ENCODE assay signal across 2 cellular contexts in the genomic region with DNA sequence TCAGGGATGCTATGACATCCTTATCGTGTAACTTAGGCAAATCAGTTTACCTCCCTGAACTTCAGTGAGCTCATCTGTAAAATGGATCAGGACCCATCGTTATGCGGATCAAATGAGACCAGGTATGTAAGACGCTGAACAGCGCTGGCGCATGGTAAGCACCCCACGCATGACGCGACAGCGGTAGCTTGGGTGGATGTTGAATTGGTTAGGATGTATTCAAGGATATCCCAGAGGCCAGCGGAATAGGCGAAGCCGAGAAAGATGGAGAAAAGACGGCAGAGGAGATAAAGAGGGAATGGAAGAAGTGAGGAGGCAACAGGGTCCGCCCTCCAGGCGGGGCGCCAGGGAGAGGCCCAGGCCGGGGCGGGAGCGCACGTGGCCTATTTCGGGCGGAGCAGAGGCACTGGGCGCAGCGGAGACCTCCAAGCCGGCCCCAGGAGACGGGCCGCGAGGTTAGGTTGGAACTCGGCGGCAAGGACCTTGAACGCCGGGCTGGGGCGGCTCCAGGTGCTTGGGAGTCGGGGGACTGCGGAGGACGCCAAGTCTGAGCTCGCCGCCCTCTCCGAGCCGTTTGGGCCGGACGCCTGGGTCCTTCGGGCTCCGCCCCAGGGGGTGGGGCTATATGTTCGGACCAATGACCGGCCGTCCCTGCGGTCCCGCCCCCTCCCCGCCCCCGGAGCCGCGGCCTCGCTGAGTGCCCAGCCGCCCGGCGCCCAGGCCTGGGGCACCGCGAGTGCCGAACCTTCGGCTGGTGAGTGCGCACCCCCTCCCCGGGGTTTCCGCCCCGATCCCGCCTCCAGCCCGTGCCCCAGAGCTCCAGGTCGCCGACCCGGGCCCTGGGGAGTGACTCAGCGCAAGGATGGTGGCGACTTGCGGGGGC.
TF ChIP-seq lines count a peak whose summit lies in the region.

Gene ZNF771, plus strand, starts transcription at position 696 of the 883 bp plus-strand sequence. CDS start 448 bp downstream, outside the sequence.

TF ChIP-seq in A549, 52 proteins besides CTCF, POLR2A, EP300 and RAD21 (continued from another document):
- TF ChIP-seq MAX (IDR thresholded peaks at IDR 0.05), result peak; percentile 98
- no peak for TF ChIP-seq EHMT2 (IDR thresholded peaks at IDR 0.05; ENCODE audit: low read depth)
- TF ChIP-seq, protein P1, sequence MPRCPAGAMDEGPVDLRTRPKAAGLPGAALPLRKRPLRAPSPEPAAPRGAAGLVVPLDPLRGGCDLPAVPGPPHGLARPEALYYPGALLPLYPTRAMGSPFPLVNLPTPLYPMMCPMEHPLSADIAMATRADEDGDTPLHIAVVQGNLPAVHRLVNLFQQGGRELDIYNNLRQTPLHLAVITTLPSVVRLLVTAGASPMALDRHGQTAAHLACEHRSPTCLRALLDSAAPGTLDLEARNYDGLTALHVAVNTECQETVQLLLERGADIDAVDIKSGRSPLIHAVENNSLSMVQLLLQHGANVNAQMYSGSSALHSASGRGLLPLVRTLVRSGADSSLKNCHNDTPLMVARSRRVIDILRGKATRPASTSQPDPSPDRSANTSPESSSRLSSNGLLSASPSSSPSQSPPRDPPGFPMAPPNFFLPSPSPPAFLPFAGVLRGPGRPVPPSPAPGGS (IDR thresholded peaks at IDR 0.05), result peak; percentile 77; the same call in 2 of the 3 replicates
- TF ChIP-seq E2F6 (IDR thresholded peaks at IDR 0.05; ENCODE audit: borderline replicate concordance, low read depth), result peak; percentile 60; the same call in 1 of the 2 replicates

TF ChIP-seq in WTC11, 78 proteins besides CTCF, POLR2A, EP300 and RAD21 (continued from another document):
- peak; percentile 89 for TF ChIP-seq HMGXB4 (CRISPR knock-in tag; IDR thresholded peaks at IDR 0.05)
- TF ChIP-seq FOXK1 (CRISPR knock-in tag; IDR thresholded peaks at IDR 0.05), result peak; percentile 72
- peak; percentile 70; the same call in 1 of the 2 replicates for TF ChIP-seq MYBL2 (CRISPR knock-in tag; IDR thresholded peaks at IDR 0.05)
- TF ChIP-seq SMAD3 (CRISPR knock-in tag; IDR thresholded peaks at IDR 0.05; ENCODE audit: borderline replicate concordance), result peak; percentile 39; the same call in 1 of the 2 replicates
- TF ChIP-seq, protein P2, sequence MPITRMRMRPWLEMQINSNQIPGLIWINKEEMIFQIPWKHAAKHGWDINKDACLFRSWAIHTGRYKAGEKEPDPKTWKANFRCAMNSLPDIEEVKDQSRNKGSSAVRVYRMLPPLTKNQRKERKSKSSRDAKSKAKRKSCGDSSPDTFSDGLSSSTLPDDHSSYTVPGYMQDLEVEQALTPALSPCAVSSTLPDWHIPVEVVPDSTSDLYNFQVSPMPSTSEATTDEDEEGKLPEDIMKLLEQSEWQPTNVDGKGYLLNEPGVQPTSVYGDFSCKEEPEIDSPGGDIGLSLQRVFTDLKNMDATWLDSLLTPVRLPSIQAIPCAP (CRISPR knock-in tag; IDR thresholded peaks at IDR 0.05), result 0 out of 2 replicates have a peak, but pooled peaks have one; percentile 20
- TF ChIP-seq, protein P3, sequence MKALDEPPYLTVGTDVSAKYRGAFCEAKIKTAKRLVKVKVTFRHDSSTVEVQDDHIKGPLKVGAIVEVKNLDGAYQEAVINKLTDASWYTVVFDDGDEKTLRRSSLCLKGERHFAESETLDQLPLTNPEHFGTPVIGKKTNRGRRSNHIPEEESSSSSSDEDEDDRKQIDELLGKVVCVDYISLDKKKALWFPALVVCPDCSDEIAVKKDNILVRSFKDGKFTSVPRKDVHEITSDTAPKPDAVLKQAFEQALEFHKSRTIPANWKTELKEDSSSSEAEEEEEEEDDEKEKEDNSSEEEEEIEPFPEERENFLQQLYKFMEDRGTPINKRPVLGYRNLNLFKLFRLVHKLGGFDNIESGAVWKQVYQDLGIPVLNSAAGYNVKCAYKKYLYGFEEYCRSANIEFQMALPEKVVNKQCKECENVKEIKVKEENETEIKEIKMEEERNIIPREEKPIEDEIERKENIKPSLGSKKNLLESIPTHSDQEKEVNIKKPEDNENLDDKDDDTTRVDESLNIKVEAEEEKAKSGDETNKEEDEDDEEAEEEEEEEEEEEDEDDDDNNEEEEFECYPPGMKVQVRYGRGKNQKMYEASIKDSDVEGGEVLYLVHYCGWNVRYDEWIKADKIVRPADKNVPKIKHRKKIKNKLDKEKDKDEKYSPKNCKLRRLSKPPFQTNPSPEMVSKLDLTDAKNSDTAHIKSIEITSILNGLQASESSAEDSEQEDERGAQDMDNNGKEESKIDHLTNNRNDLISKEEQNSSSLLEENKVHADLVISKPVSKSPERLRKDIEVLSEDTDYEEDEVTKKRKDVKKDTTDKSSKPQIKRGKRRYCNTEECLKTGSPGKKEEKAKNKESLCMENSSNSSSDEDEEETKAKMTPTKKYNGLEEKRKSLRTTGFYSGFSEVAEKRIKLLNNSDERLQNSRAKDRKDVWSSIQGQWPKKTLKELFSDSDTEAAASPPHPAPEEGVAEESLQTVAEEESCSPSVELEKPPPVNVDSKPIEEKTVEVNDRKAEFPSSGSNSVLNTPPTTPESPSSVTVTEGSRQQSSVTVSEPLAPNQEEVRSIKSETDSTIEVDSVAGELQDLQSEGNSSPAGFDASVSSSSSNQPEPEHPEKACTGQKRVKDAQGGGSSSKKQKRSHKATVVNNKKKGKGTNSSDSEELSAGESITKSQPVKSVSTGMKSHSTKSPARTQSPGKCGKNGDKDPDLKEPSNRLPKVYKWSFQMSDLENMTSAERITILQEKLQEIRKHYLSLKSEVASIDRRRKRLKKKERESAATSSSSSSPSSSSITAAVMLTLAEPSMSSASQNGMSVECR (CRISPR knock-in tag; IDR thresholded peaks at IDR 0.05; ENCODE audit: borderline replicate concordance), result peak; percentile 84; the same call in 1 of the 2 replicates
- TF ChIP-seq EMX1 (CRISPR knock-in tag; IDR thresholded peaks at IDR 0.05), result no peak
- TF ChIP-seq TEAD1 (CRISPR knock-in tag; IDR thresholded peaks at IDR 0.05), result peak; percentile 65; the same call in 1 of the 2 replicates
- peak; percentile 51; the same call in 1 of the 2 replicates for TF ChIP-seq NFYB (CRISPR knock-in tag; conservative IDR thresholded peaks at IDR 0.05; ENCODE audit: low read depth)
- TF ChIP-seq, protein P4, sequence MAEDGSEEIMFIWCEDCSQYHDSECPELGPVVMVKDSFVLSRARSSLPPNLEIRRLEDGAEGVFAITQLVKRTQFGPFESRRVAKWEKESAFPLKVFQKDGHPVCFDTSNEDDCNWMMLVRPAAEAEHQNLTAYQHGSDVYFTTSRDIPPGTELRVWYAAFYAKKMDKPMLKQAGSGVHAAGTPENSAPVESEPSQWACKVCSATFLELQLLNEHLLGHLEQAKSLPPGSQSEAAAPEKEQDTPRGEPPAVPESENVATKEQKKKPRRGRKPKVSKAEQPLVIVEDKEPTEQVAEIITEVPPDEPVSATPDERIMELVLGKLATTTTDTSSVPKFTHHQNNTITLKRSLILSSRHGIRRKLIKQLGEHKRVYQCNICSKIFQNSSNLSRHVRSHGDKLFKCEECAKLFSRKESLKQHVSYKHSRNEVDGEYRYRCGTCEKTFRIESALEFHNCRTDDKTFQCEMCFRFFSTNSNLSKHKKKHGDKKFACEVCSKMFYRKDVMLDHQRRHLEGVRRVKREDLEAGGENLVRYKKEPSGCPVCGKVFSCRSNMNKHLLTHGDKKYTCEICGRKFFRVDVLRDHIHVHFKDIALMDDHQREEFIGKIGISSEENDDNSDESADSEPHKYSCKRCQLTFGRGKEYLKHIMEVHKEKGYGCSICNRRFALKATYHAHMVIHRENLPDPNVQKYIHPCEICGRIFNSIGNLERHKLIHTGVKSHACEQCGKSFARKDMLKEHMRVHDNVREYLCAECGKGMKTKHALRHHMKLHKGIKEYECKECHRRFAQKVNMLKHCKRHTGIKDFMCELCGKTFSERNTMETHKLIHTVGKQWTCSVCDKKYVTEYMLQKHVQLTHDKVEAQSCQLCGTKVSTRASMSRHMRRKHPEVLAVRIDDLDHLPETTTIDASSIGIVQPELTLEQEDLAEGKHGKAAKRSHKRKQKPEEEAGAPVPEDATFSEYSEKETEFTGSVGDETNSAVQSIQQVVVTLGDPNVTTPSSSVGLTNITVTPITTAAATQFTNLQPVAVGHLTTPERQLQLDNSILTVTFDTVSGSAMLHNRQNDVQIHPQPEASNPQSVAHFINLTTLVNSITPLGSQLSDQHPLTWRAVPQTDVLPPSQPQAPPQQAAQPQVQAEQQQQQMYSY (CRISPR knock-in tag; IDR thresholded peaks at IDR 0.05), result no peak
- TF ChIP-seq, protein P5, sequence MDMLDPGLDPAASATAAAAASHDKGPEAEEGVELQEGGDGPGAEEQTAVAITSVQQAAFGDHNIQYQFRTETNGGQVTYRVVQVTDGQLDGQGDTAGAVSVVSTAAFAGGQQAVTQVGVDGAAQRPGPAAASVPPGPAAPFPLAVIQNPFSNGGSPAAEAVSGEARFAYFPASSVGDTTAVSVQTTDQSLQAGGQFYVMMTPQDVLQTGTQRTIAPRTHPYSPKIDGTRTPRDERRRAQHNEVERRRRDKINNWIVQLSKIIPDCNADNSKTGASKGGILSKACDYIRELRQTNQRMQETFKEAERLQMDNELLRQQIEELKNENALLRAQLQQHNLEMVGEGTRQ (CRISPR knock-in tag; IDR thresholded peaks at IDR 0.05), result peak; percentile 83
- peak; percentile 59; the same call in 1 of the 2 replicates for TF ChIP-seq TP53 (CRISPR knock-in tag; IDR thresholded peaks at IDR 0.05)
- TF ChIP-seq KAT7 (CRISPR knock-in tag; IDR thresholded peaks at IDR 0.05; ENCODE audit: borderline replicate concordance), result 0 out of 2 replicates have a peak, but pooled peaks have one; percentile 13
- peak; percentile 33; the same call in 1 of the 2 replicates for TF ChIP-seq JUN (CRISPR knock-in tag; IDR thresholded peaks at IDR 0.05)
- TF ChIP-seq, protein P6, sequence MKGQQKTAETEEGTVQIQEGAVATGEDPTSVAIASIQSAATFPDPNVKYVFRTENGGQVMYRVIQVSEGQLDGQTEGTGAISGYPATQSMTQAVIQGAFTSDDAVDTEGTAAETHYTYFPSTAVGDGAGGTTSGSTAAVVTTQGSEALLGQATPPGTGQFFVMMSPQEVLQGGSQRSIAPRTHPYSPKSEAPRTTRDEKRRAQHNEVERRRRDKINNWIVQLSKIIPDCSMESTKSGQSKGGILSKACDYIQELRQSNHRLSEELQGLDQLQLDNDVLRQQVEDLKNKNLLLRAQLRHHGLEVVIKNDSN (CRISPR knock-in tag; IDR thresholded peaks at IDR 0.05), result peak; percentile 88
- peak; percentile 76 for TF ChIP-seq GABPB1 (CRISPR knock-in tag; IDR thresholded peaks at IDR 0.05)
- TF ChIP-seq, protein P7, sequence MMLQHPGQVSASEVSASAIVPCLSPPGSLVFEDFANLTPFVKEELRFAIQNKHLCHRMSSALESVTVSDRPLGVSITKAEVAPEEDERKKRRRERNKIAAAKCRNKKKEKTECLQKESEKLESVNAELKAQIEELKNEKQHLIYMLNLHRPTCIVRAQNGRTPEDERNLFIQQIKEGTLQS (CRISPR knock-in tag; conservative IDR thresholded peaks at IDR 0.05), result no peak
- TF ChIP-seq, protein P8, sequence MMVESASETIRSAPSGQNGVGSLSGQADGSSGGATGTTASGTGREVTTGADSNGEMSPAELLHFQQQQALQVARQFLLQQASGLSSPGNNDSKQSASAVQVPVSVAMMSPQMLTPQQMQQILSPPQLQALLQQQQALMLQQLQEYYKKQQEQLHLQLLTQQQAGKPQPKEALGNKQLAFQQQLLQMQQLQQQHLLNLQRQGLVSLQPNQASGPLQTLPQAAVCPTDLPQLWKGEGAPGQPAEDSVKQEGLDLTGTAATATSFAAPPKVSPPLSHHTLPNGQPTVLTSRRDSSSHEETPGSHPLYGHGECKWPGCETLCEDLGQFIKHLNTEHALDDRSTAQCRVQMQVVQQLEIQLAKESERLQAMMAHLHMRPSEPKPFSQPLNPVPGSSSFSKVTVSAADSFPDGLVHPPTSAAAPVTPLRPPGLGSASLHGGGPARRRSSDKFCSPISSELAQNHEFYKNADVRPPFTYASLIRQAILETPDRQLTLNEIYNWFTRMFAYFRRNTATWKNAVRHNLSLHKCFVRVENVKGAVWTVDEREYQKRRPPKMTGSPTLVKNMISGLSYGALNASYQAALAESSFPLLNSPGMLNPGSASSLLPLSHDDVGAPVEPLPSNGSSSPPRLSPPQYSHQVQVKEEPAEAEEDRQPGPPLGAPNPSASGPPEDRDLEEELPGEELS (CRISPR knock-in tag; IDR thresholded peaks at IDR 0.05), result peak; percentile 39; the same call in 1 of the 2 replicates
- no peak for TF ChIP-seq HMGA2 (CRISPR knock-in tag; IDR thresholded peaks at IDR 0.05)
